13 cellular contexts compared by ENCODE assay signal in the genomic region with DNA sequence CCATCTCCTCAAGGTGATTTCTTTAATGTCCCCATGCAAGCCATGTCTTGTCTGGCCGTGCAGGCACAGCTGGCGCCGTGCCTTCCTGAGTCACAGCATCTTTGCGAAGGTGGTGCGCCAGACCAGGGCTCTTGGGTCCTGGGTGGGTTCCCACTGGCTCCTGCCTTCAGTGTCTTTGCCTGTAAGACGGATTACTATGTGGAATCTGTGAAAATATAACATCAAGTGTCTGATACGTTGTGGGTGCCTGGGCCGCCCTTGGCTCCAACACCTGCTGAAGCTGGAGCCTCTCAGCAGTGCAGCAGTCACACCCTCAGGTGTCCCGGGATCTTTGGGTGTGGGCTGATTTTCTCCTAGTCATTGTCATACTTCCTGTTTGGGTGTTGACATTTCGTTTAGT. TPM values are rescaled to one million over a fixed set of nuclear protein-coding genes. Genes with fewer than 3 reads are reported as not detected.
DNase-seq lines count a peak whose midpoint lies in the region; ATAC-seq and TF ChIP-seq lines count a peak whose summit lies in the region.
"Had no signal": no experiment of that assay in that cellular context is flagged by ENCODE, and none has a peak within 500 bp of the region (broad histone marks: within the 10 kb centered on the region; RNA-seq: fewer than 3 reads in every experiment).

No MANE protein-coding gene starts in this region.

- no peak for ATAC-seq in T-helper 17 cell
- peak; percentile 30 for ATAC-seq in esophagus mucosa

- H3K27me3 ChIP-seq in smooth muscle cell (ENCODE audit: low read depth) = no peaks in the 10 kb centered on the region
- peaks cover 0 to 3% of the 10 kb centered on the region in 2 donors for H3K27me3 ChIP-seq in tibial artery

- WGBS in smooth muscle cell (ENCODE audit: low lambda C conversion rate) = 92% methylated on average over 10 of the region's 10 CpGs

- no peak overlapping the region for H3K4me2 ChIP-seq in smooth muscle cell

- intact Hi-C loops in activated CD4-positive, alpha-beta memory T cell treated with anti-CD3 and anti-CD28 coated beads for 36 hours (cut with micrococcal nuclease) = no loop called here
- intact Hi-C loops in tibial artery (cut with DNase I; ENCODE audit: low total_unique reads) = no loop called here

- H3K36me3 ChIP-seq in smooth muscle cell (ENCODE audit: low read depth) (no peaks in the 10 kb centered on the region), tibial artery (peaks cover 0 to 20% (median 6%) of the 10 kb centered on the region in 3 donors)

- CTCF ChIA-PET in activated CD4-positive, alpha-beta memory T cell treated with anti-CD3 and anti-CD28 coated beads for 36 hours (lab: Charles Lee) = no interaction called here
- CTCF ChIA-PET in activated CD4-positive, alpha-beta memory T cell treated with anti-CD3 and anti-CD28 coated beads, Interleukin-2, amount 10 ng/mL, durations not matched to agents 7 days and 5 days (lab: Charles Lee) = no interaction called here

- H3K27ac ChIP-seq in smooth muscle cell (ENCODE audit: low read depth) (peak overlapping the region; percentile 15), tibial artery (no peak overlapping the region)

- H3K4me3 ChIP-seq in smooth muscle cell (no peak overlapping the region), tibial artery (no peak overlapping the region)

- no peaks in the 10 kb centered on the region for H3K36me3 Mint-ChIP-seq in activated CD4-positive, alpha-beta memory T cell treated with anti-CD3 and anti-CD28 coated beads for 36 hours
- peaks cover 10% of the 10 kb centered on the region for H3K36me3 Mint-ChIP-seq in activated CD4-positive, alpha-beta memory T cell treated with anti-CD3 and anti-CD28 coated beads, Interleukin-2, amount 10 ng/mL, durations not matched to agents 7 days and 5 days (ENCODE audit: low read depth)
- H3K36me3 Mint-ChIP-seq in T-helper 17 cell (ENCODE audit: low read depth) = peaks cover 2% of the 10 kb centered on the region

- peaks cover 75% of the 10 kb centered on the region for H4K20me1 ChIP-seq in smooth muscle cell (ENCODE audit: low read depth)

- no peak overlapping the region for H2AFZ ChIP-seq in smooth muscle cell (ENCODE audit: low read depth)

- peaks cover 9% of the 10 kb centered on the region for H3K4me1 ChIP-seq in smooth muscle cell (ENCODE audit: low read depth)
- H3K4me1 ChIP-seq in tibial artery = peaks cover 0 to 35% (median 18%) of the 10 kb centered on the region in 4 donors

- no peaks in the 10 kb centered on the region for H3K9me3 Mint-ChIP-seq in activated CD4-positive, alpha-beta memory T cell treated with anti-CD3 and anti-CD28 coated beads for 36 hours
- no peaks in the 10 kb centered on the region for H3K9me3 Mint-ChIP-seq in activated CD4-positive, alpha-beta memory T cell treated with anti-CD3 and anti-CD28 coated beads, Interleukin-2, amount 10 ng/mL, durations not matched to agents 7 days and 5 days

- H3F3A ChIP-seq in smooth muscle cell (ENCODE audit: low read depth) = no peaks in the 10 kb centered on the region

- TF ChIP-seq CTCF in smooth muscle cell (IDR thresholded peaks at IDR 0.05; ENCODE audit: borderline replicate concordance, insufficient read depth, poor library complexity, severe bottlenecking) (no peak), tibial artery (IDR thresholded peaks at IDR 0.05) (no peak)

- no peaks in the 10 kb centered on the region for H3K27me3 Mint-ChIP-seq in activated CD4-positive, alpha-beta memory T cell treated with anti-CD3 and anti-CD28 coated beads for 36 hours
- no peaks in the 10 kb centered on the region for H3K27me3 Mint-ChIP-seq in activated CD4-positive, alpha-beta memory T cell treated with anti-CD3 and anti-CD28 coated beads, Interleukin-2, amount 10 ng/mL, durations not matched to agents 7 days and 5 days
- no peaks in the 10 kb centered on the region for H3K27me3 Mint-ChIP-seq in T-helper 17 cell

- H3K4me1 Mint-ChIP-seq in activated CD4-positive, alpha-beta memory T cell treated with anti-CD3 and anti-CD28 coated beads for 36 hours (ENCODE audit: low read depth) = peaks cover 47% of the 10 kb centered on the region
- H3K4me1 Mint-ChIP-seq in activated CD4-positive, alpha-beta memory T cell treated with anti-CD3 and anti-CD28 coated beads, Interleukin-2, amount 10 ng/mL, durations not matched to agents 7 days and 5 days = peaks cover 43% of the 10 kb centered on the region
- H3K4me1 Mint-ChIP-seq in T-helper 17 cell = peaks cover 33% of the 10 kb centered on the region

- H3K9ac ChIP-seq in smooth muscle cell (ENCODE audit: low read depth) = no peak overlapping the region

- no peak overlapping the region for H3K4me3 Mint-ChIP-seq in activated CD4-positive, alpha-beta memory T cell treated with anti-CD3 and anti-CD28 coated beads for 36 hours
- no peak overlapping the region for H3K4me3 Mint-ChIP-seq in activated CD4-positive, alpha-beta memory T cell treated with anti-CD3 and anti-CD28 coated beads, Interleukin-2, amount 10 ng/mL, durations not matched to agents 7 days and 5 days
- H3K4me3 Mint-ChIP-seq in T-helper 17 cell = peak overlapping the region; percentile 15

- H3K9me3 ChIP-seq in T-helper 17 cell (ENCODE audit: control insufficient read depth, low read length, poor library complexity, severe bottlenecking) = no peaks in the 10 kb centered on the region
- no peaks in the 10 kb centered on the region for H3K9me3 ChIP-seq in smooth muscle cell (replicated peaks; ENCODE audit: low read depth)
- H3K9me3 ChIP-seq in tibial artery = no peaks in the 10 kb centered on the region

- H3K27ac Mint-ChIP-seq in activated CD4-positive, alpha-beta memory T cell treated with anti-CD3 and anti-CD28 coated beads for 36 hours = peak overlapping the region; percentile 46
- H3K27ac Mint-ChIP-seq in activated CD4-positive, alpha-beta memory T cell treated with anti-CD3 and anti-CD28 coated beads, Interleukin-2, amount 10 ng/mL, durations not matched to agents 7 days and 5 days = no peak overlapping the region
- no peak overlapping the region for H3K27ac Mint-ChIP-seq in T-helper 17 cell

- peaks cover 79% of the 10 kb centered on the region for H3K79me2 ChIP-seq in smooth muscle cell (ENCODE audit: low read depth)

- POLR2A ChIA-PET in activated CD4-positive, alpha-beta memory T cell treated with anti-CD3 and anti-CD28 coated beads for 36 hours (lab: Charles Lee) = no interaction called here
- POLR2A ChIA-PET in activated CD4-positive, alpha-beta memory T cell treated with anti-CD3 and anti-CD28 coated beads, Interleukin-2, amount 10 ng/mL, durations not matched to agents 7 days and 5 days (lab: Charles Lee) = no interaction called here

- no peak for DNase-seq in activated CD4-positive, alpha-beta memory T cell treated with anti-CD3 and anti-CD28 coated beads for 36 hours
- DNase-seq in activated CD4-positive, alpha-beta memory T cell treated with anti-CD3 and anti-CD28 coated beads, Interleukin-2, amount 10 ng/mL, durations not matched to agents 7 days and 5 days = no peak
- DNase-seq in T-helper 17 cell (no peak), smooth muscle cell (lab: John Stamatoyannopoulos, UW; ENCODE audit: unreplicated experiment) (no peak), tibial artery (no peak), NCI-H2196 (lab: John Stamatoyannopoulos, UW; ENCODE audit: unreplicated experiment) (no peak), iPS-NIHi7 (ENCODE audit: extremely low spot score) (no peak)
- DNase-seq: NCI-H1092 treated with DMSO at 0.1 percent for 48 hours, NCI-H524 had no signal

RNA-seq across cellular contexts. Expression of a gene that starts 3.2 kb away (rescaled TPM):
- 10 to 100 TPM; 25.4 to 29.3 TPM for total RNA-seq in activated CD4-positive, alpha-beta memory T cell treated with anti-CD3 and anti-CD28 coated beads for 36 hours
- total RNA-seq in activated CD4-positive, alpha-beta memory T cell treated with anti-CD3 and anti-CD28 coated beads, Interleukin-2, amount 10 ng/mL, durations not matched to agents 7 days and 5 days = 10 to 100 TPM; 40.3 to 40.6 TPM
- total RNA-seq in T-helper 17 cell (10 to 100 TPM; 59.9 to 67.9 TPM), esophagus mucosa (58.5 TPM), smooth muscle cell (33.8 and 34.3 TPM in 2 replicates)
- 32.0 and 37.0 TPM in 2 replicates for polyA plus RNA-seq in smooth muscle cell

RNA-seq across cellular contexts. Expression of a gene that starts 21.4 kb away (rescaled TPM):
- total RNA-seq in activated CD4-positive, alpha-beta memory T cell treated with anti-CD3 and anti-CD28 coated beads for 36 hours = not detected
- not detected for total RNA-seq in activated CD4-positive, alpha-beta memory T cell treated with anti-CD3 and anti-CD28 coated beads, Interleukin-2, amount 10 ng/mL, durations not matched to agents 7 days and 5 days
- total RNA-seq in T-helper 17 cell = not detected
- total RNA-seq in esophagus mucosa = not detected
- not detected in 2 replicates for total RNA-seq in smooth muscle cell
- not detected in 2 replicates for polyA plus RNA-seq in smooth muscle cell
- total RNA-seq: fibroblast of villous mesenchyme, OCI-LY7, posterior vena cava had no signal

RNA-seq across cellular contexts. Expression of a gene that starts 58.7 kb away (rescaled TPM):
- total RNA-seq in activated CD4-positive, alpha-beta memory T cell treated with anti-CD3 and anti-CD28 coated beads for 36 hours = 10 to 100 TPM; 31.4 to 32.5 TPM
- total RNA-seq in activated CD4-positive, alpha-beta memory T cell treated with anti-CD3 and anti-CD28 coated beads, Interleukin-2, amount 10 ng/mL, durations not matched to agents 7 days and 5 days = 10 to 100 TPM; 25.6 to 27.2 TPM
- total RNA-seq in T-helper 17 cell (10 to 100 TPM; 13.8 to 14.3 TPM), esophagus mucosa (20.2 TPM), smooth muscle cell (19.9 and 21.9 TPM in 2 replicates)
- 13.4 and 17.9 TPM in 2 replicates for polyA plus RNA-seq in smooth muscle cell
